ENCODE assay signal across 10 cellular contexts in the genomic region with DNA sequence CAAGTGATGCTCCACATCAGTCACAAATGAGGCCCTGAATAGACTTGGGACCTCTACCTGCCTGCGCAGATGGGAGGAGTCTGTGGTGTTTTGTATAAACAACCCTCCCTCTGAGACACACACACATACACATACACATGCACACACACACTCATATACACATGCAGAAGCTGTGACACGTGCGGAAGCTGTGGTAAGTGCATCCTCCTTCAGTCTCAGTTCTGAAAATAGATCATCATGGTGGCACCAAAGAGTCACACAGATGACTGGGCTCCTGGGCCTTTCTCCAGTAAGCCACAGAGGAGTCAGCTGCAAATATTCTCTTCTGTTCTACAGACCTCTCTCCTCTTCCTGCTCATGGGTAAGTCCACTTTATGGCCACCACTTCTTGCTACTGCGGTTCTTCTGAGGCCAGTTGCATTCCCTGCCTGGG. TPM values are rescaled to one million over a fixed set of nuclear protein-coding genes. Genes with fewer than 3 reads are reported as not detected.
DNase-seq lines count a peak whose midpoint lies in the region; ATAC-seq and TF ChIP-seq lines count a peak whose summit lies in the region.
"Had no signal": no experiment of that assay in that cellular context is flagged by ENCODE, and none has a peak within 500 bp of the region (broad histone marks: within the 10 kb centered on the region; RNA-seq: fewer than 3 reads in every experiment).

A gene with protein sequence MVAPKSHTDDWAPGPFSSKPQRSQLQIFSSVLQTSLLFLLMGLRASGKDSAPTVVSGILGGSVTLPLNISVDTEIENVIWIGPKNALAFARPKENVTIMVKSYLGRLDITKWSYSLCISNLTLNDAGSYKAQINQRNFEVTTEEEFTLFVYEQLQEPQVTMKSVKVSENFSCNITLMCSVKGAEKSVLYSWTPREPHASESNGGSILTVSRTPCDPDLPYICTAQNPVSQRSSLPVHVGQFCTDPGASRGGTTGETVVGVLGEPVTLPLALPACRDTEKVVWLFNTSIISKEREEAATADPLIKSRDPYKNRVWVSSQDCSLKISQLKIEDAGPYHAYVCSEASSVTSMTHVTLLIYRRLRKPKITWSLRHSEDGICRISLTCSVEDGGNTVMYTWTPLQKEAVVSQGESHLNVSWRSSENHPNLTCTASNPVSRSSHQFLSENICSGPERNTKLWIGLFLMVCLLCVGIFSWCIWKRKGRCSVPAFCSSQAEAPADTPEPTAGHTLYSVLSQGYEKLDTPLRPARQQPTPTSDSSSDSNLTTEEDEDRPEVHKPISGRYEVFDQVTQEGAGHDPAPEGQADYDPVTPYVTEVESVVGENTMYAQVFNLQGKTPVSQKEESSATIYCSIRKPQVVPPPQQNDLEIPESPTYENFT (plus strand): TSS at position 224 of the 433 bp plus-strand sequence. CDS start 14 bp downstream, at position 238.

- peaks cover 0 to 7% (median 0%) of the 10 kb centered on the region in 11 experiments; a peak in 5 of 22 replicates for H3K9me3 ChIP-seq in BLaER1 treated with 17β-estradiol and CSF1 and Interleukin-3, amounts not matched to agents 10 nM and 100 nM (replicated peaks in 1 of 11)
- no peaks in the 10 kb centered on the region for H3K9me3 ChIP-seq in BE2C

- no peak for TF ChIP-seq CTCF in BE2C (IDR thresholded peaks at IDR 0.05; ENCODE audit: low read depth, low read length)

- DNase-seq in HT1080 (ENCODE audit: low read depth) = peak; percentile 60
- DNase-seq in activated T-cell treated with anti-CD3 and anti-CD28 coated beads for 48 hours (ENCODE audit: low read depth) = peak; percentile 59
- DNase-seq in BE2C = no peak
- no peak for DNase-seq in NCI-H2171 treated with DMSO at 0.1 percent for 48 hours (lab: John Stamatoyannopoulos, UW)
- no peak for DNase-seq in A172 (ENCODE audit: low spot score)

- H3K4me3 ChIP-seq in BLaER1 treated with 17β-estradiol and CSF1 and Interleukin-3, amounts not matched to agents 10 nM and 100 nM = peak within 1 kb of the TSS in 7 of 10 experiments; percentile 11 to 40 (median 21); a peak in 9 of 20 replicates
- H3K4me3 ChIP-seq in skin epidermis (peak within 1 kb of the TSS; percentile 10 to 35 (median 26)), BE2C (ENCODE audit: low read depth, low read length) (no peak within 1 kb of the TSS)

- peak within 1 kb of the TSS in 10 of 11 experiments; percentile 6 to 68 (median 38); a peak in 14 of 22 replicates for H3K9ac ChIP-seq in BLaER1 treated with 17β-estradiol and CSF1 and Interleukin-3, amounts not matched to agents 10 nM and 100 nM

- H3K27me3 ChIP-seq in BLaER1 treated with 17β-estradiol and CSF1 and Interleukin-3, amounts not matched to agents 10 nM and 100 nM = no peaks in the 10 kb centered on the region
- H3K27me3 ChIP-seq in BE2C = no peaks in the 10 kb centered on the region; the same call in 1 of the 2 replicates

- H3K4me2 ChIP-seq in BLaER1 treated with 17β-estradiol and CSF1 and Interleukin-3, amounts not matched to agents 10 nM and 100 nM = peak within 1 kb of the TSS; percentile 69 to 87 (median 79)

- no peaks in the 10 kb centered on the region for H3K36me3 ChIP-seq in BLaER1 treated with 17β-estradiol and CSF1 and Interleukin-3, amounts not matched to agents 10 nM and 100 nM
- H3K36me3 ChIP-seq in BE2C = no peaks in the 10 kb centered on the region

- no peaks in the 10 kb centered on the region for H4K20me1 ChIP-seq in BLaER1 treated with 17β-estradiol and CSF1 and Interleukin-3, amounts not matched to agents 10 nM and 100 nM

- H3K27ac ChIP-seq in BLaER1 treated with 17β-estradiol and CSF1 and Interleukin-3, amounts not matched to agents 10 nM and 100 nM = peak within 1 kb of the TSS; percentile 10 to 82 (median 68); a peak in 20 of 22 replicates
- H3K27ac ChIP-seq in skin epidermis = peak within 1 kb of the TSS in 12 of 21 experiments; percentile 12 to 90 (median 66)

- H3K4me1 ChIP-seq in BLaER1 treated with 17β-estradiol and CSF1 and Interleukin-3, amounts not matched to agents 10 nM and 100 nM = peaks cover 43 to 64% (median 56%) of the 10 kb centered on the region in 10 experiments
- H3K4me1 ChIP-seq in BE2C = no peaks in the 10 kb centered on the region

- peak; percentile 65 for ATAC-seq in GM21360 (IDR thresholded peaks at IDR 0.05; ENCODE audit: unreplicated experiment)

RNA-seq across cellular contexts. Expression of the gene that starts here (rescaled TPM):
- not detected in 2 replicates for total RNA-seq in HT1080 (2014; rRNA removed; shearing (Covaris generic))
- polyA plus RNA-seq in HT1080 (2015; cell fraction: cytosol; rRNA removed) = 0.07 and 0.28 TPM in 2 replicates
- not detected in 2 replicates for polyA plus RNA-seq in HT1080 (2015; cell fraction: nucleus; rRNA removed)
- polyA plus RNA-seq in BE2C (2012; ENCODE audit: insufficient read depth, insufficient read length, low read depth) = 0.25 TPM
- total RNA-seq in A172 (2014; rRNA removed; shearing (Covaris generic)) = not detected in 2 replicates
- total RNA-seq: skeletal muscle tissue had no signal
- polyA plus RNA-seq: BJ had no signal

Comparison
In these comparisons a context has a peak if more than half of its experiments do, and no peak if none do; other contexts are left out.
1. Peak in DNase-seq in HT1080; RNA of the gene not detected or under 1 TPM.